ENCODE assay signal across 9 cellular contexts in the genomic region with DNA sequence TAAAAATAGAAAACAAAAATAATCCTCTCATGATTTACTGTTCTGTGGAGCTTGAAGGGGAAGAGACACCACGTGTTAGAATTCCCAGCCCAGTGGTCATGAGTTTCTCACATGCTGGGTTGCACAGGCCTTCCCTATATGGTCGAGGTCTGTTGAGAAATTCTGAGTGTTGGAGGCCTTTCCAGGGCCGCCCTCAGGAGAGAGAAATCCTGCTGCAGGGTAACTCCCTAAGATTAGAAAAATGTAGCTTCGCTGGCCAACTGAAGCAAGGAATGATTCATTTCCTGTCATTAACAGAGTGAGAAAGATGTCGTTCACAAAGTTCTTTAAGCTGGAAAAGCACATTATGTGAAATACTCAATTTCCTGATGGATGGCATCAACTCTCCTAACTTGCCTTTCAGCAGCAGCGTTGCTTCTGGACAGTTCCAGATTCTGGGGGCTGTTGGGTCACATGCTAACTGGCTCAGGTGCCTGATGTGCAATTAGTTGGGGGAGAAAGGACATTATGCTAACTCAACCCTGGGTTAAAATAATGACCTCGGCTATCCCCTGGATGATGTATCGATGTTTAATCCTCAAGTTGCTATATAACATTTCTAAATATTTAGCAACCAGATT.
DNase-seq lines count a peak whose midpoint lies in the region; ATAC-seq and TF ChIP-seq lines count a peak whose summit lies in the region.
"Had no signal": no experiment of that assay in that cellular context is flagged by ENCODE, and none has a peak within 500 bp of the region (broad histone marks: within the 10 kb centered on the region; RNA-seq: fewer than 3 reads in every experiment).

No MANE protein-coding gene starts in this region.

- H4K5ac ChIP-seq in IMR-90 (ENCODE audit: low read depth, low read length): no peak overlapping the region

- H3K4me3 ChIP-seq in IMR-90 (ENCODE audit: insufficient read depth, low read depth, low read length) (no peak overlapping the region), brain microvascular endothelial cell (ENCODE audit: low read depth, low read length) (no peak overlapping the region), lower leg skin (ENCODE audit: low read depth, poor library complexity, severe bottlenecking) (no peak overlapping the region), endodermal cell (ENCODE audit: low read length) (no peak overlapping the region)

- H3K27me3 ChIP-seq in IMR-90 (ENCODE audit: control insufficient read depth, insufficient read depth, low read length) (no peaks in the 10 kb centered on the region), brain microvascular endothelial cell (replicated peaks) (no peaks in the 10 kb centered on the region), endodermal cell (ENCODE audit: control insufficient read depth, insufficient read depth, low read length, poor library complexity, severe bottlenecking) (no peaks in the 10 kb centered on the region)

- TF ChIP-seq POLR2A in IMR-90 (IDR thresholded peaks at IDR 0.05; ENCODE audit: low read depth, low read length) (no peak), lower leg skin (IDR thresholded peaks at IDR 0.05) (no peak)

- ATAC-seq in IMR-90 (ENCODE audit: low read depth): peak; percentile 74
- no peak for ATAC-seq in T-helper 17 cell
- ATAC-seq: activated T-cell treated with anti-CD3 and anti-CD28 coated beads, Interleukin-2, amount 50 U/mL, for 72 hours had no signal

- peak overlapping the region; percentile 92 for H2BK120ac ChIP-seq in IMR-90 (ENCODE audit: low read depth, low read length)

- H4K20me1 ChIP-seq in IMR-90 (ENCODE audit: insufficient read depth, low read length): peaks cover 2% of the 10 kb centered on the region; the same call in 1 of the 2 replicates

- no peak overlapping the region for H3K9ac ChIP-seq in IMR-90 (ENCODE audit: low read depth, low read length)
- H3K9ac ChIP-seq in endodermal cell (ENCODE audit: extremely low read depth, low read length, poor library complexity, severe bottlenecking): no peak overlapping the region

- H3K4me1 ChIP-seq in IMR-90 (ENCODE audit: control insufficient read depth, insufficient read depth, low read length): peaks cover 22% of the 10 kb centered on the region
- H3K4me1 ChIP-seq in endodermal cell (ENCODE audit: control insufficient read depth, insufficient read depth, low read length): no peaks in the 10 kb centered on the region

- H3K18ac ChIP-seq in IMR-90 (ENCODE audit: low read depth, low read length): peak overlapping the region; percentile 57

- H3K9me3 ChIP-seq in IMR-90 (ENCODE audit: control insufficient read depth, insufficient read depth, low read length) (no peaks in the 10 kb centered on the region), T-helper 17 cell (ENCODE audit: control insufficient read depth, low read length, poor library complexity, severe bottlenecking) (no peaks in the 10 kb centered on the region), endodermal cell (ENCODE audit: control insufficient read depth, low read length) (no peaks in the 10 kb centered on the region)

- H3K23ac ChIP-seq in IMR-90 (ENCODE audit: low read depth, low read length): peak overlapping the region; percentile 76; the same call in 1 of the 2 replicates

- H3K79me1 ChIP-seq in IMR-90 (ENCODE audit: low read depth in 1 of 2, low read length in 2 of 2): no peaks in the 10 kb centered on the region

- H3K36me3 Mint-ChIP-seq in T-helper 17 cell (ENCODE audit: low read depth) (no peaks in the 10 kb centered on the region), endodermal cell (ENCODE audit: low read depth) (no peaks in the 10 kb centered on the region)

- dilution Hi-C loops in IMR-90 (cut with HindIII; ENCODE audit: low sequenced_read_pairs, unreplicated experiment): no loop called here

- H3K14ac ChIP-seq in IMR-90 (replicated peaks; ENCODE audit: low read depth, low read length): peak overlapping the region; percentile 77

- peak overlapping the region; percentile 20; the same call in 1 of the 2 replicates for H3K4me2 ChIP-seq in IMR-90 (ENCODE audit: low read depth, low read length)

- no peak for TF ChIP-seq RAD21 in IMR-90 (IDR thresholded peaks at IDR 0.05; ENCODE audit: low read length)

- no peaks in the 10 kb centered on the region for H3K9me3 Mint-ChIP-seq in endodermal cell
- H3K9me3 Mint-ChIP-seq: activated T-cell treated with anti-CD3 and anti-CD28 coated beads, Interleukin-2, amount 50 U/mL, for 72 hours had no signal

- H3K27ac ChIP-seq in IMR-90 (ENCODE audit: insufficient read depth, low read length) (peak overlapping the region; percentile 70), brain microvascular endothelial cell (peak overlapping the region; percentile 46), endodermal cell (ENCODE audit: low read depth, low read length) (no peak overlapping the region)

- H2BK20ac ChIP-seq in IMR-90 (ENCODE audit: low read depth, low read length): peak overlapping the region; percentile 88; the same call in 1 of the 2 replicates

- no TSS peak for BruUV-seq in IMR-90 (replicated peaks; lab: Mats Ljungman, UMichigan)

- H3K56ac ChIP-seq in IMR-90 (ENCODE audit: extremely low read depth, insufficient read depth, low read length): peak overlapping the region; percentile 22; the same call in 1 of the 2 replicates

- H2AFZ ChIP-seq in IMR-90 (replicated peaks; ENCODE audit: low read length, poor library complexity): no peak overlapping the region

- no peak overlapping the region for H3K27ac Mint-ChIP-seq in T-helper 17 cell
- no peak overlapping the region for H3K27ac Mint-ChIP-seq in endodermal cell
- H3K27ac Mint-ChIP-seq: activated T-cell treated with anti-CD3 and anti-CD28 coated beads, Interleukin-2, amount 50 U/mL, for 72 hours had no signal

- peak; percentile 82 for DNase-seq in IMR-90
- DNase-seq in brain microvascular endothelial cell: peak; percentile 72
- peak; percentile 93 to 96 for DNase-seq in lower leg skin (ENCODE audit: low spot score in 2 of 2)
- DNase-seq in ureter (ENCODE audit: low spot score): peak; percentile 68
- DNase-seq in HuH-7.5 (ENCODE audit: low spot score): no peak
- no peak for DNase-seq in Ammon's horn (ENCODE audit: low spot score)
- DNase-seq in T-helper 17 cell: no peak
- DNase-seq in endodermal cell: no peak
- DNase-seq: activated T-cell treated with anti-CD3 and anti-CD28 coated beads, Interleukin-2, amount 50 U/mL, for 72 hours had no signal

- peak overlapping the region; percentile 41 for H2AK5ac ChIP-seq in IMR-90 (ENCODE audit: low read depth, low read length)

- H4K8ac ChIP-seq in IMR-90 (ENCODE audit: low read depth in 2 of 2, low read length in 2 of 2): peak overlapping the region; percentile 37 to 81; a peak in 3 of 4 replicates

- peak overlapping the region; percentile 46 for H2BK5ac ChIP-seq in IMR-90 (ENCODE audit: low read depth, low read length, poor library complexity, severe bottlenecking)

- H3K36me3 ChIP-seq in IMR-90 (ENCODE audit: control insufficient read depth, insufficient read depth, low read length) (no peaks in the 10 kb centered on the region), brain microvascular endothelial cell (replicated peaks) (no peaks in the 10 kb centered on the region), endodermal cell (ENCODE audit: control insufficient read depth, insufficient read depth, low read length) (no peaks in the 10 kb centered on the region)

- peaks cover 26% of the 10 kb centered on the region for H3K9me1 ChIP-seq in IMR-90 (ENCODE audit: insufficient read depth, low read length)

- intact Hi-C loops in IMR-90 (cut with micrococcal nuclease): no loop called here
- intact Hi-C loops in lower leg skin (cut with DNase I; ENCODE audit: low total_unique reads): no loop called here

- peak overlapping the region; percentile 83; the same call in 1 of the 2 replicates for H3K4ac ChIP-seq in IMR-90 (ENCODE audit: low read depth, low read length)

- H4K91ac ChIP-seq in IMR-90 (ENCODE audit: insufficient read depth, low read depth, low read length): peak overlapping the region; percentile 73

- H3K4me1 Mint-ChIP-seq in T-helper 17 cell: peaks cover 2% of the 10 kb centered on the region
- H3K4me1 Mint-ChIP-seq in endodermal cell: no peaks in the 10 kb centered on the region

- POLR2A ChIA-PET in IMR-90 (lab: Charles Lee; ENCODE audit: unreplicated experiment): no interaction called here

- in situ Hi-C loops in IMR-90 (cut with MboI; ENCODE audit: low sequenced_read_pairs): no loop called here
- in situ Hi-C loops in brain microvascular endothelial cell (cut with HindIII; ENCODE audit: low pct_ligation_motif_present, low sequenced_read_pairs): no loop called here

- H3K4me3 Mint-ChIP-seq in T-helper 17 cell: no peak overlapping the region
- no peak overlapping the region for H3K4me3 Mint-ChIP-seq in endodermal cell
- H3K4me3 Mint-ChIP-seq: activated T-cell treated with anti-CD3 and anti-CD28 coated beads, Interleukin-2, amount 50 U/mL, for 72 hours had no signal

- H3K27me3 Mint-ChIP-seq in T-helper 17 cell (peaks cover 9% of the 10 kb centered on the region), endodermal cell (ENCODE audit: insufficient read depth) (no peaks in the 10 kb centered on the region)

- H2BK15ac ChIP-seq in IMR-90 (ENCODE audit: low read depth, low read length): peak overlapping the region; percentile 72; the same call in 1 of the 3 replicates

- WGBS in IMR-90 (ENCODE audit: extremely low coverage in 2 of 2, insufficient read length in 1 of 2), 2 experiments: 0% methylated on average over 2 of the region's 8 CpGs; no CpG with 5 or more reads in 1 of the 2 experiments
- WGBS in lower leg skin, 2 donors: 15 to 20% methylated on average over 8 of the region's 8 CpGs
- 86 to 89% methylated on average over 8 of the region's 8 CpGs for WGBS in endodermal cell (ENCODE audit: insufficient coverage in 1 of 2, insufficient read length in 1 of 2), 2 experiments

- CTCF ChIA-PET in IMR-90 (lab: Yijun Ruan, JAX): interaction anchor here (0.9 kb wide), 1 partner anchor 32 kb away, joined by 3 read pairs; no protein-coding TSS in a partner anchor

- TF ChIP-seq CTCF in IMR-90 (conservative IDR thresholded peaks at IDR 0.05; ENCODE audit: low read depth, low read length) (no peak), brain microvascular endothelial cell (IDR thresholded peaks at IDR 0.05; ENCODE audit: low read depth, low read length, missing control alignments) (no peak), lower leg skin (IDR thresholded peaks at IDR 0.05) (no peak), endodermal cell (conservative IDR thresholded peaks at IDR 0.05) (no peak)

- H2AK9ac ChIP-seq in IMR-90 (replicated peaks; ENCODE audit: low read depth, low read length, poor library complexity): no peak overlapping the region

TF ChIP-seq in IMR-90, 13 proteins besides CTCF, POLR2A, EP300 and RAD21 (continues in another document):
- no peak for TF ChIP-seq RFX5 (IDR thresholded peaks at IDR 0.05; ENCODE audit: low read depth, low read length)

Comparison
In these comparisons a context has a peak if more than half of its experiments do, and no peak if none do; other contexts are left out.
1. DNase-seq: peak in IMR-90 (single experiment), brain microvascular endothelial cell (single experiment), lower leg skin (2 of 2) and ureter (single experiment); none in HuH-7.5 (single experiment), Ammon's horn (single experiment), T-helper 17 cell (0 of 3) and endodermal cell (single experiment).